18 cellular contexts compared by ENCODE assay signal in genomic region chr16:56371383-56371937, GRCh38. TPM values are rescaled to one million over a fixed set of nuclear protein-coding genes. Genes with fewer than 3 reads are reported as not detected.
DNase-seq lines count a peak whose midpoint lies in the region; ATAC-seq and TF ChIP-seq lines count a peak whose summit lies in the region.
"Had no signal": no experiment of that assay in that cellular context is flagged by ENCODE, and none has a peak within 500 bp of the region (broad histone marks: within the 10 kb centered on the region; RNA-seq: fewer than 3 reads in every experiment).

No MANE protein-coding gene starts in this region.

- ATAC-seq in HG02610 (IDR thresholded peaks at IDR 0.05; ENCODE audit: unreplicated experiment): no peak
- ATAC-seq: GM12878 had no signal

- no TSS peak for BruUV-seq in mammary epithelial cell (replicated peaks; lab: Mats Ljungman, UMichigan)

- H3K4me1 ChIP-seq in breast epithelium (no peaks in the 10 kb centered on the region), mammary epithelial cell (ENCODE audit: insufficient read depth, low read length) (peaks cover 4% of the 10 kb centered on the region), fibroblast of lung (ENCODE audit: control insufficient read depth, extremely low read depth, insufficient read depth, low read length) (peaks cover 13% of the 10 kb centered on the region), transverse colon (peaks cover 0 to 15% (median 6%) of the 10 kb centered on the region in 4 donors)

- peaks cover 4% of the 10 kb centered on the region for H3K4me1 Mint-ChIP-seq in neural crest cell

- intact Hi-C loops in breast epithelium (cut with DNase I; ENCODE audit: low total_unique reads): no loop called here
- intact Hi-C loops in mammary epithelial cell (cut with micrococcal nuclease): no loop called here
- intact Hi-C loops in transverse colon (cut with DNase I; ENCODE audit: low total_unique reads): no loop called here

- H3K27ac ChIP-seq in breast epithelium (peak overlapping the region; percentile 53 to 54), mammary epithelial cell (ENCODE audit: insufficient read depth, low read depth, low read length) (no peak overlapping the region), fibroblast of lung (ENCODE audit: insufficient read depth, low read length) (no peak overlapping the region), transverse colon (peak overlapping the region; percentile 17 to 43 (median 24))
- H3K27ac ChIP-seq: WERI-Rb-1 had no signal

- DNase-seq in breast epithelium (ENCODE audit: low spot score in 2 of 2): no peak
- DNase-seq in mammary epithelial cell: no peak
- no peak for DNase-seq in fibroblast of lung (ENCODE audit: low read depth in 2 of 2)
- no peak for DNase-seq in neural crest cell (ENCODE audit: low read depth, low spot score)
- no peak for DNase-seq in transverse colon
- DNase-seq in DMS 273 treated with DMSO at 0.1 percent for 48 hours (lab: John Stamatoyannopoulos, UW): no peak
- DNase-seq in GM13977 (ENCODE audit: low spot score): no peak
- DNase-seq: ACHN, heart right ventricle, NCI-H1930, NCI-H524 treated with DMSO at 0.1 percent for 48 hours, right cardiac atrium, WERI-Rb-1 had no signal

- H3K27me3 Mint-ChIP-seq in neural crest cell (ENCODE audit: low read depth): no peaks in the 10 kb centered on the region
- H3K27me3 Mint-ChIP-seq: dendritic cell treated with granulocyte-macrophage colony-stimulating factor and Interleukin-4, amounts not matched to agents 40 ng/mL and 50 ng/mL, for 4 days had no signal

- H3K27me3 ChIP-seq in breast epithelium (no peaks in the 10 kb centered on the region), mammary epithelial cell (ENCODE audit: insufficient read depth, low read length) (no peaks in the 10 kb centered on the region), fibroblast of lung (ENCODE audit: control insufficient read depth, insufficient read depth, low read length) (no peaks in the 10 kb centered on the region), transverse colon (no peaks in the 10 kb centered on the region)
- H3K27me3 ChIP-seq: heart right ventricle, tibial nerve had no signal

- in situ Hi-C loops in mammary epithelial cell (cut with MboI; ENCODE audit: low sequenced_read_pairs in 2 of 2): no loop called here
- in situ Hi-C loops in transverse colon (cut with MboI; ENCODE audit: low pct_ligation_motif_present in 1 of 4, low pct_unique_long_range_greater_than_20kb in 1 of 4, low sequenced_read_pairs in 3 of 4): no loop called here
- in situ Hi-C loops in GM13977 (cut with MboI; ENCODE audit: low pct_unique_long_range_greater_than_20kb, low sequenced_read_pairs, unreplicated experiment): no loop called here

- H4K20me1 ChIP-seq in mammary epithelial cell (ENCODE audit: insufficient read depth, low read length): no peaks in the 10 kb centered on the region
- H4K20me1 ChIP-seq in fibroblast of lung (ENCODE audit: control insufficient read depth, extremely low read depth, insufficient read depth, low read length): no peaks in the 10 kb centered on the region

- H3K4me3 Mint-ChIP-seq in neural crest cell: no peak overlapping the region
- H3K4me3 Mint-ChIP-seq: dendritic cell treated with granulocyte-macrophage colony-stimulating factor and Interleukin-4, amounts not matched to agents 40 ng/mL and 50 ng/mL, for 4 days; GM23338 had no signal

- H3K27ac Mint-ChIP-seq in neural crest cell (ENCODE audit: unreplicated experiment): peak overlapping the region; percentile 89
- H3K27ac Mint-ChIP-seq: dendritic cell treated with granulocyte-macrophage colony-stimulating factor and Interleukin-4, amounts not matched to agents 40 ng/mL and 50 ng/mL, for 4 days; GM23338 had no signal

- 67% methylated on average over 3 of the region's 3 CpGs for WGBS in mammary epithelial cell (ENCODE audit: low coverage, missing lambda C conversion rate)
- WGBS in transverse colon (ENCODE audit: low coverage in 1 of 2), 2 donors: 87% methylated on average over 3 of the region's 3 CpGs; no CpG with 5 or more reads in 1 of the 2 donors

- H3K4me3 ChIP-seq in breast epithelium: no peak overlapping the region
- H3K4me3 ChIP-seq in mammary epithelial cell (replicated peaks in 1 of 3; ENCODE audit: insufficient read depth in 1 of 3, low read depth in 2 of 3, low read length in 3 of 3): no peak overlapping the region
- no peak overlapping the region for H3K4me3 ChIP-seq in fibroblast of lung (replicated peaks in 1 of 4; ENCODE audit: control extremely low read depth in 1 of 4, insufficient read depth in 1 of 4, low read depth in 3 of 4, low read length in 4 of 4)
- H3K4me3 ChIP-seq in transverse colon: no peak overlapping the region
- H3K4me3 ChIP-seq: GM12878, GM23338, heart right ventricle, tibial nerve had no signal

- no peak for TF ChIP-seq CTCF in breast epithelium (IDR thresholded peaks at IDR 0.05)
- no peak for TF ChIP-seq CTCF in mammary epithelial cell (conservative IDR thresholded peaks at IDR 0.05 in 1 of 2, IDR thresholded peaks at IDR 0.05 in 1 of 2; ENCODE audit: extremely low read depth in 1 of 2, insufficient read depth in 1 of 2, low read depth in 1 of 2, low read length in 2 of 2)
- no peak for TF ChIP-seq CTCF in fibroblast of lung (conservative IDR thresholded peaks at IDR 0.05 in 1 of 2, IDR thresholded peaks at IDR 0.05 in 1 of 2; ENCODE audit: low read depth in 1 of 2, low read length in 2 of 2)
- no peak for TF ChIP-seq CTCF in neural crest cell (conservative IDR thresholded peaks at IDR 0.05)
- no peak for TF ChIP-seq CTCF in transverse colon (IDR thresholded peaks at IDR 0.05)
- TF ChIP-seq CTCF in GM13977 (IDR thresholded peaks at IDR 0.05; ENCODE audit: extremely low read depth, insufficient read depth, missing control alignments): no peak

- H3K9me3 Mint-ChIP-seq in neural crest cell: no peaks in the 10 kb centered on the region
- H3K9me3 Mint-ChIP-seq: dendritic cell treated with granulocyte-macrophage colony-stimulating factor and Interleukin-4, amounts not matched to agents 40 ng/mL and 50 ng/mL, for 4 days; GM23338 had no signal

- H3K79me2 ChIP-seq in mammary epithelial cell (ENCODE audit: insufficient read depth, low read length) (peaks cover 8% of the 10 kb centered on the region), fibroblast of lung (ENCODE audit: control insufficient read depth, insufficient read depth, low read length) (peaks cover 3% of the 10 kb centered on the region)

- no peak for TF ChIP-seq POLR2A in breast epithelium (IDR thresholded peaks at IDR 0.05)
- no peak for TF ChIP-seq POLR2A in transverse colon (IDR thresholded peaks at IDR 0.05)

- H3K9ac ChIP-seq in mammary epithelial cell (ENCODE audit: insufficient read depth, low read length): no peak overlapping the region
- H3K9ac ChIP-seq in fibroblast of lung (ENCODE audit: insufficient read depth, low read length): no peak overlapping the region

- H3K36me3 ChIP-seq in breast epithelium (no peaks in the 10 kb centered on the region), mammary epithelial cell (ENCODE audit: insufficient read depth, low read length) (no peaks in the 10 kb centered on the region), fibroblast of lung (ENCODE audit: control insufficient read depth, insufficient read depth, low read length) (peaks cover 4% of the 10 kb centered on the region), transverse colon (peaks cover 0 to 14% (median 5%) of the 10 kb centered on the region in 4 donors)

- no peaks in the 10 kb centered on the region for H3K9me3 ChIP-seq in breast epithelium
- H3K9me3 ChIP-seq in mammary epithelial cell (replicated peaks; ENCODE audit: insufficient read depth, low read length): no peaks in the 10 kb centered on the region
- H3K9me3 ChIP-seq in fibroblast of lung (ENCODE audit: control insufficient read depth, insufficient read depth, low read depth, low read length): no peaks in the 10 kb centered on the region
- H3K9me3 ChIP-seq in transverse colon: no peaks in the 10 kb centered on the region
- H3K9me3 ChIP-seq: heart right ventricle, tibial nerve had no signal

- dilution Hi-C loops in mammary epithelial cell (cut with HindIII; ENCODE audit: low sequenced_read_pairs): no loop called here

- CTCF ChIA-PET in mammary epithelial cell (lab: Charles Lee; ENCODE audit: low non-redundant PET): no interaction called here

- H3K4me2 ChIP-seq in mammary epithelial cell (ENCODE audit: insufficient read depth, low read depth, low read length): no peak overlapping the region
- peak overlapping the region; percentile 15 for H3K4me2 ChIP-seq in fibroblast of lung (ENCODE audit: extremely low read depth, insufficient read depth, low read length)
- H3K4me2 ChIP-seq: GM23338 had no signal

- TF ChIP-seq EP300 in transverse colon (IDR thresholded peaks at IDR 0.05; ENCODE audit: low read depth): no peak

- H2AFZ ChIP-seq in mammary epithelial cell (ENCODE audit: low read depth, low read length): no peak overlapping the region
- H2AFZ ChIP-seq in fibroblast of lung (ENCODE audit: low read length): no peak overlapping the region
- H2AFZ ChIP-seq: GM23338 had no signal

- peaks cover 11% of the 10 kb centered on the region for H3K36me3 Mint-ChIP-seq in neural crest cell (ENCODE audit: low read depth)

RNA-seq across cellular contexts. Expression of gene AMFR, which starts 53.9 kb away (rescaled TPM):
- total RNA-seq in breast epithelium: 100 to 1,000 TPM; 156 to 205 (median 188) TPM
- 100 to 1,000 TPM in 1 of 2 donors, 10 to 100 TPM in 1; 77.7 to 238 TPM for total RNA-seq in mammary epithelial cell
- polyA plus RNA-seq in mammary epithelial cell: 54.6 TPM
- polyA minus RNA-seq in mammary epithelial cell: 400 TPM
- 350 and 413 TPM in 2 replicates for total RNA-seq in fibroblast of lung
- 75.9 and 76.1 TPM in 2 replicates for polyA plus RNA-seq in fibroblast of lung
- polyA plus RNA-seq in fibroblast of lung (2012): 74.2 and 82.1 TPM in 2 replicates
- polyA minus RNA-seq in fibroblast of lung (ENCODE audit: low replicate concordance): 873 and 979 TPM in 2 replicates
- total RNA-seq in neural crest cell: 64.7 and 66.4 TPM in 2 replicates
- 100 to 1,000 TPM in 2 of 4 donors, 10 to 100 TPM in 2; 60.7 to 156 (median 114) TPM for total RNA-seq in transverse colon

Comparison
In these comparisons a context has a peak if more than half of its experiments do, and no peak if none do; other contexts are left out.
1. H3K27ac ChIP-seq: peak in breast epithelium (2 of 2) and transverse colon (4 of 4); none in mammary epithelial cell (single experiment) and fibroblast of lung (single experiment).